ENCODE assay signal across 1 cellular context in the genomic region with DNA sequence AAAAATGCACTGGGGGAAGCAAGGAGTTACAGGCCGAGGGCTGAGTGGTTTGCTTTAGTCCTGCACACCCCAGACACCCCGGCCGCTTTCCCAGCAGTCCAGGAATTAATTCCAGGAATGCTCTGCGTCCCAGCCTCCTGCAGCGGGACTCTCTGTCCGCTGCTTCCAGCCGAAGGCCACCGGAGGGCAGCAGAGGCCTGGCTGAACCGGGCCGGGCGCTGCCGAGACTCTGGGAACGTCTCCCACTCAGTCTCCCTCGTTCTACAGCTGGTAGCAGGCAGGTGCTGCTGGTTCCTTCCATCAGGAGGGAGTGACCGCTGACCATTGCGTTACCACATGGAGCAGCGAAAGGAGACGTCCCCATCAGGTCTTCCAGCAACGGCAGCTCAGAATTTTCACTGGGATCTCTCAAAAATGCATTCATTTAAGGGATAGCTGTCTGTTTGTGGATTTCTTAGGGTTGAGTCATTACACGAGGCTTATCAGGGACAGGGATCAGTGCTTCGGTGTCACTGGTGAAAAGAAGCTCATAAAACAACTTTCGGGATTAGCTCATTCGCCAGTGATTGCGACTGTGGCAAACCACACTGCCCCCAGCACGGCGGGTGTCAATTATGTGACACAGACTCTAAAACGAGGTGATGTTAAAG.
TF ChIP-seq lines count a peak whose summit lies in the region.

No MANE protein-coding gene starts in this region.

TF ChIP-seq in K562, 482 proteins besides CTCF, POLR2A, EP300 and RAD21 (continued from another document):
- TF ChIP-seq MGA (IDR thresholded peaks at IDR 0.05) (no peak; the same call in 1 of the 2 replicates), HMBOX1 (IDR thresholded peaks at IDR 0.05) (no peak), ILK (tag; IDR thresholded peaks at IDR 0.05; ENCODE audit: borderline replicate concordance, low read depth) (no peak), U2AF2 (optimal IDR thresholded peaks at IDR 0.05; ENCODE audit: low read depth, low read length) (no peak), TAF1 (IDR thresholded peaks at IDR 0.05; ENCODE audit: control insufficient read depth, extremely low read depth, insufficient read depth, low read length, severe bottlenecking) (no peak), TAL1 (IDR thresholded peaks at IDR 0.05) (no peak), ZNF699 (CRISPR knock-in tag; IDR thresholded peaks at IDR 0.05; ENCODE audit: insufficient replicate concordance) (no peak), ZNF79 (CRISPR knock-in tag; IDR thresholded peaks at IDR 0.05; ENCODE audit: low read depth) (no peak), HMG20B (CRISPR knock-in tag; IDR thresholded peaks at IDR 0.05) (no peak), RREB1 (CRISPR knock-in tag; IDR thresholded peaks at IDR 0.05) (no peak), FOXK2 (conservative IDR thresholded peaks at IDR 0.05 in 1 of 2, IDR thresholded peaks at IDR 0.05 in 1 of 2; ENCODE audit: low read depth in 2 of 2) (no peak), SMC3 (conservative IDR thresholded peaks at IDR 0.05; ENCODE audit: insufficient read depth, low read depth, low read length) (peak; percentile 70; the same call in 1 of the 2 replicates), KLF1 (tag; IDR thresholded peaks at IDR 0.05) (no peak), ARNT (IDR thresholded peaks at IDR 0.05) (no peak)
- TF ChIP-seq, protein P1, sequence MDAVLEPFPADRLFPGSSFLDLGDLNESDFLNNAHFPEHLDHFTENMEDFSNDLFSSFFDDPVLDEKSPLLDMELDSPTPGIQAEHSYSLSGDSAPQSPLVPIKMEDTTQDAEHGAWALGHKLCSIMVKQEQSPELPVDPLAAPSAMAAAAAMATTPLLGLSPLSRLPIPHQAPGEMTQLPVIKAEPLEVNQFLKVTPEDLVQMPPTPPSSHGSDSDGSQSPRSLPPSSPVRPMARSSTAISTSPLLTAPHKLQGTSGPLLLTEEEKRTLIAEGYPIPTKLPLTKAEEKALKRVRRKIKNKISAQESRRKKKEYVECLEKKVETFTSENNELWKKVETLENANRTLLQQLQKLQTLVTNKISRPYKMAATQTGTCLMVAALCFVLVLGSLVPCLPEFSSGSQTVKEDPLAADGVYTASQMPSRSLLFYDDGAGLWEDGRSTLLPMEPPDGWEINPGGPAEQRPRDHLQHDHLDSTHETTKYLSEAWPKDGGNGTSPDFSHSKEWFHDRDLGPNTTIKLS (IDR thresholded peaks at IDR 0.05; ENCODE audit: borderline replicate concordance, low read depth) = 0 out of 2 replicates have a peak, but pooled peaks have one; percentile 38
